28 cellular contexts compared by ENCODE assay signal in the genomic region with DNA sequence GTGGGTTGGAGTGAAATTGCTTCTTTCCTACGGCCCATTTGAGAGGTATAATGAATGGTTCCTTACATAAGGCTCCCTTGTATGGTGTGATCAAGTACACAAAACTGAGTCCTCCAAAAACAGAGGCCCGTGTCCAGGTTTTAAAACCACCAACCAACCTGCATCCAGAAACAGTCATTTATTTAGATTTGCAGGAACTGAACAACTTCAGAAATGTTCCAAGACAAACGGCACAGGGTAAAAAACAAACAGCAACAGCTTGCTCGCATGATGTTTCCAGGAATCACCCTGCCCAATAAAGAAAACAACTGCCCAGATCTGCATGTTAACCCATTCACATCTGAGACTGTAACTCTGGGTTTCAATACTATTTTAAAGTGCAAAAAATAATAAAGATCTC. TPM values are rescaled to one million over a fixed set of nuclear protein-coding genes. Genes with fewer than 3 reads are reported as not detected.
DNase-seq lines count a peak whose midpoint lies in the region; FAIRE-seq and TF ChIP-seq lines count a peak whose summit lies in the region.
"Had no signal": no experiment of that assay in that cellular context is flagged by ENCODE, and none has a peak within 500 bp of the region (broad histone marks: within the 10 kb centered on the region; RNA-seq: fewer than 3 reads in every experiment).

No MANE protein-coding gene starts in this region.

- H3K9me3 Mint-ChIP-seq in osteocyte (ENCODE audit: unreplicated experiment) = no peaks in the 10 kb centered on the region
- H3K9me3 Mint-ChIP-seq: activated T-helper 17 cell treated with anti-CD3 and anti-CD28 coated beads, Interleukin-2, amount 50 U/mL, for 72 hours; stimulated activated memory B cell treated with anti-CD40 and anti-IgM and Interleukin-4, amounts not matched to agents 10 μg/mL and 1 μg/mL and 100 μg/mL, for 72 hours had no signal

- H3K27me3 ChIP-seq in GM23248 (replicated peaks; ENCODE audit: insufficient read depth) (no peaks in the 10 kb centered on the region), endothelial cell of umbilical vein (ENCODE audit: control insufficient read depth in 2 of 2, insufficient read depth in 2 of 2, low read length in 2 of 2) (no peaks in the 10 kb centered on the region)
- H3K27me3 ChIP-seq: BLaER1 treated with 17β-estradiol and CSF1 and Interleukin-3, amounts not matched to agents 10 nM and 100 nM; vagina had no signal

- H3F3A ChIP-seq in GM23248 (ENCODE audit: insufficient read depth) = 0 out of 2 replicates have a peak, but pooled peaks cover 11% of the 10 kb centered on the region

- intact Hi-C loops in endothelial cell of umbilical vein (cut with micrococcal nuclease) = no loop called here

- H3K4me3 ChIP-seq in GM23248 (no peak overlapping the region), endothelial cell of umbilical vein (replicated peaks in 1 of 3; ENCODE audit: insufficient read depth in 1 of 3, low read depth in 1 of 3, low read length in 3 of 3) (no peak overlapping the region)
- H3K4me3 ChIP-seq: BLaER1 treated with 17β-estradiol and CSF1 and Interleukin-3, amounts not matched to agents 10 nM and 100 nM; suprapubic skin; vagina had no signal

- no peaks in the 10 kb centered on the region for H3K9me1 ChIP-seq in endothelial cell of umbilical vein (replicated peaks; ENCODE audit: control insufficient read depth, extremely low read depth, insufficient read depth, low read length)

- H3K4me1 ChIP-seq in GM23248 (ENCODE audit: insufficient read depth) (peaks cover 22% of the 10 kb centered on the region), endothelial cell of umbilical vein (ENCODE audit: control insufficient read depth, extremely low read depth, insufficient read depth, low read length) (peaks cover 10% of the 10 kb centered on the region)
- H3K4me1 ChIP-seq: suprapubic skin, vagina had no signal

- H3K4me3 Mint-ChIP-seq in osteocyte (ENCODE audit: unreplicated experiment) = no peak overlapping the region
- H3K4me3 Mint-ChIP-seq: activated naive CD8-positive, alpha-beta T cell; activated T-helper 17 cell treated with anti-CD3 and anti-CD28 coated beads, Interleukin-2, amount 50 U/mL, for 72 hours; stimulated activated memory B cell treated with anti-CD40 and anti-IgM and Interleukin-4, amounts not matched to agents 10 μg/mL and 1 μg/mL and 100 μg/mL, for 72 hours had no signal

- BruUV-seq in endothelial cell of umbilical vein (replicated peaks; lab: Mats Ljungman, UMichigan) = no TSS peak

- no peak for DNase-seq in GM23248
- peak; percentile 61 for DNase-seq in OCI-M1 (lab: John Stamatoyannopoulos, UW)
- DNase-seq in endothelial cell of umbilical vein (ENCODE audit: low read depth, low spot score) = no peak
- no peak for DNase-seq in osteocyte (ENCODE audit: extremely low spot score, unreplicated experiment)
- DNase-seq in A172 (ENCODE audit: low spot score) = no peak
- DNase-seq in caudate nucleus (lab: John Stamatoyannopoulos, UW) = no peak
- no peak for DNase-seq in stimulated activated CD4-positive, alpha-beta T cell treated with anti-CD3 and anti-CD28 coated beads, Interleukin-12 subunit alpha, Interleukin-12 subunit beta, amount 100 ng/mL, for 4 hours
- DNase-seq in AG20443 (ENCODE audit: low spot score) = no peak
- DNase-seq: activated CD4-positive, alpha-beta T cell treated with anti-CD3 and anti-CD28 coated beads, Interleukin-2, amount 50 U/mL, for 4 hours; activated CD4-positive, CD25-positive, alpha-beta regulatory T cell; aorta; Caco-2; cerebellar nuclear complex; glutamatergic neuron; KBM-7; mammary epithelial cell; MV-4-11; NCI-H146; NCI-H526; stimulated activated CD4-positive, alpha-beta T cell treated with anti-CD3 and anti-CD28 coated beads, Interleukin-4, amount 100 ng/mL, for 1 hour; T-helper 9 cell had no signal

- no peak overlapping the region for H3K9ac ChIP-seq in GM23248
- H3K9ac ChIP-seq in endothelial cell of umbilical vein (replicated peaks; ENCODE audit: extremely low read depth, insufficient read depth, low read length) = no peak overlapping the region
- H3K9ac ChIP-seq: BLaER1 treated with 17β-estradiol and CSF1 and Interleukin-3, amounts not matched to agents 10 nM and 100 nM had no signal

- in situ Hi-C loops in GM23248 (cut with MboI) = no loop called here

- no peaks in the 10 kb centered on the region for H3K27me3 Mint-ChIP-seq in osteocyte (ENCODE audit: unreplicated experiment)
- H3K27me3 Mint-ChIP-seq: stimulated activated memory B cell treated with anti-CD40 and anti-IgM and Interleukin-4, amounts not matched to agents 10 μg/mL and 1 μg/mL and 100 μg/mL, for 72 hours had no signal

- 48 to 54% methylated on average over 4 of the region's 4 CpGs for WGBS in GM23248 (ENCODE audit: low coverage in 1 of 2, low lambda C conversion rate in 2 of 2, missing lambda C conversion rate in 2 of 2), 2 experiments

- dilution Hi-C loops in endothelial cell of umbilical vein (cut with MboI; ENCODE audit: extremely low pct_ligation_motif_present, low sequenced_read_pairs) = no loop called here

- no peak for FAIRE-seq in endothelial cell of umbilical vein (lab: Jason Lieb, UNC)
- FAIRE-seq: GM12891 had no signal

- peak overlapping the region; percentile 8 for H3K27ac Mint-ChIP-seq in osteocyte (ENCODE audit: unreplicated experiment)
- H3K27ac Mint-ChIP-seq: activated naive CD8-positive, alpha-beta T cell; activated T-helper 17 cell treated with anti-CD3 and anti-CD28 coated beads, Interleukin-2, amount 50 U/mL, for 72 hours; stimulated activated memory B cell treated with anti-CD40 and anti-IgM and Interleukin-4, amounts not matched to agents 10 μg/mL and 1 μg/mL and 100 μg/mL, for 72 hours had no signal

- no peaks in the 10 kb centered on the region for H3K36me3 Mint-ChIP-seq in osteocyte (ENCODE audit: unreplicated experiment)
- H3K36me3 Mint-ChIP-seq: activated naive CD8-positive, alpha-beta T cell; stimulated activated memory B cell treated with anti-CD40 and anti-IgM and Interleukin-4, amounts not matched to agents 10 μg/mL and 1 μg/mL and 100 μg/mL, for 72 hours had no signal

- no peak overlapping the region for H3K4me2 ChIP-seq in GM23248 (ENCODE audit: unreplicated experiment)
- H3K4me2 ChIP-seq in endothelial cell of umbilical vein (ENCODE audit: insufficient read depth, low read length) = no peak overlapping the region
- H3K4me2 ChIP-seq: BLaER1 treated with 17β-estradiol and CSF1 and Interleukin-3, amounts not matched to agents 10 nM and 100 nM had no signal

- TF ChIP-seq CTCF in endothelial cell of umbilical vein (IDR thresholded peaks at IDR 0.05; ENCODE audit: extremely low read depth in 1 of 2, insufficient read depth in 1 of 2, low read depth in 1 of 2, low read length in 2 of 2) (no peak), osteocyte (IDR thresholded peaks at IDR 0.05) (no peak)

- H3K27ac ChIP-seq in GM23248 (no peak overlapping the region), endothelial cell of umbilical vein (ENCODE audit: insufficient read depth, low read depth, low read length) (no peak overlapping the region), caudate nucleus (ENCODE audit: low read depth, low read length) (no peak overlapping the region)
- H3K27ac ChIP-seq: BLaER1 treated with 17β-estradiol and CSF1 and Interleukin-3, amounts not matched to agents 10 nM and 100 nM; suprapubic skin; vagina had no signal

- CTCF ChIA-PET in endothelial cell of umbilical vein (lab: Charles Lee) = no interaction called here

- no peaks in the 10 kb centered on the region for H3K36me3 ChIP-seq in GM23248 (ENCODE audit: low read depth)
- no peaks in the 10 kb centered on the region for H3K36me3 ChIP-seq in endothelial cell of umbilical vein (ENCODE audit: control insufficient read depth in 2 of 2, extremely low read depth in 1 of 2, insufficient read depth in 2 of 2, low read length in 2 of 2)
- H3K36me3 ChIP-seq: BLaER1 treated with 17β-estradiol and CSF1 and Interleukin-3, amounts not matched to agents 10 nM and 100 nM; suprapubic skin; vagina had no signal

- H3K4me1 Mint-ChIP-seq in osteocyte (ENCODE audit: unreplicated experiment) = peaks cover 40% of the 10 kb centered on the region
- H3K4me1 Mint-ChIP-seq: activated T-helper 17 cell treated with anti-CD3 and anti-CD28 coated beads, Interleukin-2, amount 50 U/mL, for 72 hours; stimulated activated memory B cell treated with anti-CD40 and anti-IgM and Interleukin-4, amounts not matched to agents 10 μg/mL and 1 μg/mL and 100 μg/mL, for 72 hours had no signal

- POLR2A ChIA-PET in endothelial cell of umbilical vein (lab: Charles Lee) = no interaction called here

- H3K79me2 ChIP-seq in GM23248 (ENCODE audit: insufficient read depth) (no peaks in the 10 kb centered on the region), endothelial cell of umbilical vein (ENCODE audit: control insufficient read depth, insufficient read depth, low read length) (no peaks in the 10 kb centered on the region)

- H4K20me1 ChIP-seq in GM23248 (ENCODE audit: insufficient read depth) = no peaks in the 10 kb centered on the region
- H4K20me1 ChIP-seq in endothelial cell of umbilical vein (replicated peaks; ENCODE audit: control insufficient read depth, extremely low read depth, insufficient read depth, low read length) = no peaks in the 10 kb centered on the region
- H4K20me1 ChIP-seq: BLaER1 treated with 17β-estradiol and CSF1 and Interleukin-3, amounts not matched to agents 10 nM and 100 nM had no signal

- H2AFZ ChIP-seq in GM23248 = peak overlapping the region; percentile 16
- peak overlapping the region; percentile 61 for H2AFZ ChIP-seq in endothelial cell of umbilical vein (ENCODE audit: low read depth, low read length)

- no peaks in the 10 kb centered on the region for H3K9me2 ChIP-seq in GM23248 (ENCODE audit: insufficient read depth)

- H3K9me3 ChIP-seq in GM23248 (ENCODE audit: low read depth) (no peaks in the 10 kb centered on the region), endothelial cell of umbilical vein (replicated peaks; ENCODE audit: control insufficient read depth, insufficient read depth, low read length) (no peaks in the 10 kb centered on the region)
- H3K9me3 ChIP-seq: Caco-2, suprapubic skin, vagina had no signal

- TF ChIP-seq POLR2A in endothelial cell of umbilical vein (IDR thresholded peaks at IDR 0.05; ENCODE audit: low read depth, low read length) = no peak

RNA-seq across cellular contexts. Expression of a gene that starts 40.2 kb away (rescaled TPM):
- total RNA-seq in GM23248 (2014; rRNA removed; shearing (Covaris generic)) = 174 and 182 TPM in 2 replicates
- polyA plus RNA-seq in GM23248 (2016; fragmentation: Nextera tagmentation; extraction: Ambion mirVana) (141 and 145 TPM in 2 replicates), endothelial cell of umbilical vein (79.5 and 85.7 TPM in 2 replicates)
- total RNA-seq in endothelial cell of umbilical vein (85.9 and 98.6 TPM in 2 replicates), osteocyte (320 and 339 TPM in 2 replicates)
- polyA plus RNA-seq in endothelial cell of umbilical vein (2011; cell fraction: cytosol; rRNA removed) = 79.3 and 81.1 TPM in 2 replicates
- 129 and 133 TPM in 2 replicates for polyA plus RNA-seq in endothelial cell of umbilical vein (2011; cell fraction: nucleus; rRNA removed)
- 35.6 and 64.2 TPM in 2 replicates for polyA plus RNA-seq in endothelial cell of umbilical vein (2012)
- polyA minus RNA-seq in endothelial cell of umbilical vein = 123 and 155 TPM in 2 replicates
- 11.6 TPM for polyA minus RNA-seq in endothelial cell of umbilical vein (2011; cell fraction: cytosol; rRNA and poly(A)+ RNA removed)
- 51.9 and 71.3 TPM in 2 replicates for polyA minus RNA-seq in endothelial cell of umbilical vein (2011; cell fraction: nucleus; rRNA and poly(A)+ RNA removed)
- 91.1 and 104 TPM in 2 replicates for total RNA-seq in A172 (2014; rRNA removed; shearing (Covaris generic))

RNA-seq across cellular contexts. Expression of a gene that starts 53.8 kb away (rescaled TPM):
- 64.0 and 68.4 TPM in 2 replicates for total RNA-seq in GM23248 (2014; rRNA removed; shearing (Covaris generic))
- 95.1 and 96.0 TPM in 2 replicates for polyA plus RNA-seq in GM23248 (2016; fragmentation: Nextera tagmentation; extraction: Ambion mirVana)
- 19.5 and 22.5 TPM in 2 replicates for total RNA-seq in endothelial cell of umbilical vein
- 21.3 and 33.7 TPM in 2 replicates for polyA plus RNA-seq in endothelial cell of umbilical vein
- polyA plus RNA-seq in endothelial cell of umbilical vein (2011; cell fraction: cytosol; rRNA removed) = 23.2 and 24.5 TPM in 2 replicates
- 9.4 and 14.3 TPM in 2 replicates for polyA plus RNA-seq in endothelial cell of umbilical vein (2011; cell fraction: nucleus; rRNA removed)
- 21.9 and 31.7 TPM in 2 replicates for polyA plus RNA-seq in endothelial cell of umbilical vein (2012)
- 5.6 and 6.8 TPM in 2 replicates for polyA minus RNA-seq in endothelial cell of umbilical vein
- polyA minus RNA-seq in endothelial cell of umbilical vein (2011; cell fraction: cytosol; rRNA and poly(A)+ RNA removed) = 10.4 TPM
- polyA minus RNA-seq in endothelial cell of umbilical vein (2011; cell fraction: nucleus; rRNA and poly(A)+ RNA removed) = 1.5 and 2.2 TPM in 2 replicates
- 20.4 and 21.5 TPM in 2 replicates for total RNA-seq in osteocyte
- 108 and 116 TPM in 2 replicates for total RNA-seq in A172 (2014; rRNA removed; shearing (Covaris generic))
